ENCODE assay signal across 23 cellular contexts in the genomic region with DNA sequence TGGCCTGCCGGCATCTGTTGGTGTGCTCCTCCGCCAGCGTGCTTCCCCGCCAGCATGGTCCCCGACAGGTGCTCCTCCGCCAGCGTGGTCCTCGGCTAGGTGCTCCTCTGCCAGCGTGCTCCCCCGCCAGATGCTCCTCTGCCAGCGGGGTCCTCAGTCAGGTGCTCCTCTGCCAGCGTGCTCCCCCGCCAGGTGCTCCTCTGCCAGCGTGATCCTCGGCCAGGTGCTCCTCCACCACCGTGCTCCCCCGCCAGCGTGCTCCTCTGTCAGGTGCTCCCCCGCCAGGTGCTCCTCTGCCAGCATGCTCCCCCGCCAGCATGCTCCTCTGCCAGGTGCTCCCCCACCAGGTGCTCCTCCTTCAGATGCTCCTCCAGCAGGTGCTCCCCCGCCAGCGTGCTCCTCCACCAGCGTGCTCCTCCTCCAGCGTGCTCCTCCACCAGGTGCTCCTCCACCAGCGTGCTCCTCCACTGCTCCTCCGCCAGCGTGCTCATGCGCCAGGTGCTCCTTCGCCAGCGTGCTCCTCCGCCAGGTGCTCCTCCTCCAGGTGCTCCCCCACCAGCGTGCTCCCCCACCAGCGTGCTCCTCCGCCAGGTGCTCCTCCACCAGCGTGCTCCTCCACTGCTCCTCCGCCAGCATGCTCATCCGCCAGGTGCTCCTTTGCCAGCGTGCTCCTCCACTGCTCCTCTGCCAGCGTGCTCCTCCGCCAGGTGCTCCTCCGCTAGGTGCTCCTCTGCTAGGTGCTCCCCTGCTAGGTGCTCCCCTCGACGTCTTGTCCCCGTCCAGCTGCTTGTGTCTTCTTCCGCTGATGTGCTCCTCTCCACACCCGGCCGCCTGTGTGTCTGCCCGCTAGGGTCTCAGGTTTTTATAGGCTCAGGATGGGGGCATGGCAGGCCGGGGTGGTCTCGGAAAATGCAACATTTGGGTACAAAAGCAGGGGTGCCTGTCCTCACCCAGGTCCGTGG.
"Had no signal": no experiment of that assay in that cellular context is flagged by ENCODE, and none has a peak within 500 bp of the region (broad histone marks: within the 10 kb centered on the region; RNA-seq: fewer than 3 reads in every experiment).

No MANE protein-coding gene starts in this region.

- H3K27me3 ChIP-seq: SJCRH30 had no signal

- H3K27ac ChIP-seq: RWPE1, SJCRH30 had no signal

- H3K27me3 Mint-ChIP-seq: IgD-negative memory B cell had no signal

- H3K4me3 ChIP-seq: SJCRH30 had no signal

- H3K4me1 ChIP-seq: SJCRH30 had no signal

- H3K4me3 Mint-ChIP-seq: IgD-negative memory B cell had no signal

- H3K36me3 ChIP-seq: SJCRH30 had no signal

- H3K4me1 Mint-ChIP-seq: IgD-negative memory B cell had no signal

- DNase-seq: KBM-7, MV-4-11, NCI-H1048, NCI-H1105 treated with DMSO at 0.1 percent for 48 hours, NCI-H1417 treated with DMSO at 0.1 percent for 48 hours, NCI-H146, NCI-H1694 treated with DMSO at 0.1 percent for 48 hours, NCI-H1930, NCI-H2081, NCI-H2171, NCI-H226, NCI-H446, NCI-H510A, NCI-H524 treated with DMSO at 0.1 percent for 48 hours, NCI-H69, NCI-H774, SHP77 treated with DMSO at 0.1 percent for 48 hours, SJCRH30 had no signal

- ATAC-seq: Panc1, Right ventricle myocardium inferior, SK-N-SH treated with all-trans-retinoic acid at 6 μM for 48 hours had no signal
